Comparison of ENCODE assay signal across 1 cellular context in genomic region chr15:34514251-34514760, GRCh38.
TF ChIP-seq lines count a peak whose summit lies in the region.

No MANE protein-coding gene starts in this region.

TF ChIP-seq in GM23338, 12 proteins besides CTCF, POLR2A, EP300 and RAD21 (continued from another document):
- TF ChIP-seq REST (IDR thresholded peaks at IDR 0.05; ENCODE audit: unreplicated experiment) (no peak), CREB1 (CRISPR knock-in tag; IDR thresholded peaks at IDR 0.05; ENCODE audit: low read depth) (no peak)
